In the genomic region with DNA sequence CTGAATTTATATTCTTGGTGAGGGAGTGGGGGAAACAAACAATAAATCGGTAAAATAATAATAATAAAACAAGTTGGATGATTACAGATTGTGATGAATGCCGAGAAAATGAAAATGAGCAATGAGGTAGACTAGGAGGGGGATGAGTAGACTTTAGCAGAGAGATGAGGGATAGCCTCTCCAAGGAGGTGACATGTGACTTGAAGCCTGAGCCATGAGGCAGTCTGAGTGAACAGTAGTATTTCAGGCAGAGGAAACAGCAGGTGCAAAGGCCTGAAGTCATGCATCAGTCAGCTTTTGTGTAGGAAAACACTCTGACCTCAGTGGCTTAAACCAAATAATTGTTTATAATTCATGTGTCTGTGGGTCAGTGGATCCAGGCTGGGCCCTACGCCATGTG, we compare ENCODE assay signal across 37 cellular contexts. TPM values are rescaled to one million over a fixed set of nuclear protein-coding genes. Genes with fewer than 3 reads are reported as not detected.
"Had no signal": no experiment of that assay in that cellular context is flagged by ENCODE, and none has a peak within 500 bp of the region (broad histone marks: within the 10 kb centered on the region; RNA-seq: fewer than 3 reads in every experiment).

No MANE protein-coding gene starts in this region.

- H3K36me3 ChIP-seq: adrenal gland, brain microvascular endothelial cell, cardiac muscle cell had no signal

- ATAC-seq: activated naive CD4-positive, alpha-beta T cell treated with anti-CD3 and anti-CD28 coated beads, Interleukin-2, amount 50 U/mL, for 72 hours; activated naive CD8-positive, alpha-beta T cell treated with anti-CD3 and anti-CD28 coated beads, Interleukin-2, amount 50 U/mL, for 24 hours; activated T-cell treated with anti-CD3 and anti-CD28 coated beads, Interleukin-2, amount 50 U/mL, for 4 hours; activated T-cell treated with anti-CD3 and anti-CD28 coated beads, Interleukin-2, amount 50 U/mL, for 72 hours; activated T-helper 17 cell treated with anti-CD3 and anti-CD28 coated beads, Interleukin-2, amount 50 U/mL, for 72 hours; body of pancreas had no signal

- H3K4me1 ChIP-seq: adrenal gland, breast epithelium had no signal

- FAIRE-seq: astrocyte had no signal

- DNase-seq: activated effector memory CD4-positive, alpha-beta T cell treated with anti-CD3 and anti-CD28 coated beads, Interleukin-2, amount 50 U/mL, for 16 hours; activated effector memory CD4-positive, alpha-beta T cell treated with Interleukin-2 at 50 U/mL for 16 hours; activated gamma-delta T cell; activated gamma-delta T cell treated with Interleukin-2 at 50 U/mL for 16 hours; activated naive CD4-positive, alpha-beta T cell; activated naive CD4-positive, alpha-beta T cell treated with anti-CD3 and anti-CD28 coated beads for 36 hours; activated naive CD4-positive, alpha-beta T cell treated with anti-CD3 and anti-CD28 coated beads, Interleukin-2, amount 10 ng/mL, durations not matched to agents 7 days and 5 days; activated naive CD4-positive, alpha-beta T cell treated with anti-CD3 and anti-CD28 coated beads, Interleukin-2, amount 50 U/mL, for 16 hours; activated naive CD4-positive, alpha-beta T cell treated with Interleukin-2 at 50 U/mL for 16 hours; activated naive CD8-positive, alpha-beta T cell treated with anti-CD3 and anti-CD28 coated beads for 36 hours; activated naive CD8-positive, alpha-beta T cell treated with anti-CD3 and anti-CD28 coated beads, Interleukin-2, amount 10 ng/mL, durations not matched to agents 7 days and 5 days; activated naive CD8-positive, alpha-beta T cell treated with anti-CD3 and anti-CD28 coated beads, Interleukin-2, amount 50 U/mL, for 24 hours; activated T-cell treated with anti-CD3 and anti-CD28 coated beads for 4 hours; activated T-cell treated with anti-CD3 and anti-CD28 coated beads, Interleukin-2, amount 50 U/mL, for 1 hour; activated T-cell treated with anti-CD3 and anti-CD28 coated beads, Interleukin-2, amount 50 U/mL, for 24 hours; activated T-cell treated with anti-CD3 and anti-CD28 coated beads, Interleukin-2, amount 50 U/mL, for 4 hours; activated T-cell treated with anti-CD3 and anti-CD28 coated beads, Interleukin-2, amount 50 U/mL, for 48 hours; activated T-cell treated with anti-CD3 and anti-CD28 coated beads, Interleukin-2, amount 50 U/mL, for 72 hours; adrenal gland; amniotic stem cell; amygdala; anterior cingulate cortex; body of pancreas; brain microvascular endothelial cell; caudate nucleus; central memory CD4-positive, alpha-beta T cell; cerebellar nuclear complex had no signal

- H3K4me3 ChIP-seq: adrenal gland, body of pancreas, breast epithelium, cardiac muscle cell had no signal

- H3K27ac ChIP-seq: adrenal gland, ascending aorta, body of pancreas, brain microvascular endothelial cell, breast epithelium, cardiac muscle cell had no signal

- H3K27me3 ChIP-seq: adrenal gland, ascending aorta, body of pancreas, brain microvascular endothelial cell, breast epithelium, cardiac muscle cell had no signal

RNA-seq across cellular contexts. Expression of a gene that starts 4.6 kb away (rescaled TPM):
- total RNA-seq: activated T-helper 2 cell treated with anti-CD3 and anti-CD28 coated beads, Interferon-gamma antibody, Interleukin-2, Interleukin-4, amounts not matched to agents 10 μg/mL and 5 μg/mL and 100 μg/mL, durations not matched to agents 14 hours and 24 hours and 36 hours had no signal

RNA-seq across cellular contexts. Expression of a gene that starts 29.9 kb away (rescaled TPM):
- total RNA-seq: activated naive CD4-positive, alpha-beta T cell treated with anti-CD3 and anti-CD28 coated beads for 36 hours; activated naive CD4-positive, alpha-beta T cell treated with anti-CD3 and anti-CD28 coated beads, Interleukin-2, amount 50 U/mL, for 72 hours; activated naive CD8-positive, alpha-beta T cell treated with anti-CD3 and anti-CD28 coated beads for 36 hours; activated naive CD8-positive, alpha-beta T cell treated with anti-CD3 and anti-CD28 coated beads, Interleukin-2, amount 10 ng/mL, durations not matched to agents 7 days and 5 days; activated T-cell treated with anti-CD3 and anti-CD28 coated beads, Interleukin-2, amount 50 U/mL, for 4 hours; activated T-cell treated with anti-CD3 and anti-CD28 coated beads, Interleukin-2, amount 50 U/mL, for 72 hours; activated T-helper 1 cell treated with anti-CD3 and anti-CD28 coated beads, Interleukin-12 subunit alpha, Interleukin-12 subunit beta, Interleukin-2, Interleukin-4 antibody, amounts not matched to agents 30 ng/mL and 10 ng/mL and 1 ng/mL, durations not matched to agents 14 hours and 24 hours and 36 hours; activated T-helper 17 cell treated with anti-CD3 and anti-CD28 coated beads, Interleukin-2, amount 50 U/mL, for 72 hours; activated T-helper 2 cell treated with anti-CD3 and anti-CD28 coated beads, Interferon-gamma antibody, Interleukin-2, Interleukin-4, amounts not matched to agents 10 μg/mL and 5 μg/mL and 100 μg/mL, durations not matched to agents 14 hours and 24 hours and 36 hours; aorta; ascending aorta; astrocyte; body of pancreas; cardiac septum had no signal
